16 cellular contexts compared by ENCODE assay signal in genomic region chr6:107248147-107248546, GRCh38.
"Had no signal": no experiment of that assay in that cellular context is flagged by ENCODE, and none has a peak within 500 bp of the region (broad histone marks: within the 10 kb centered on the region; RNA-seq: fewer than 3 reads in every experiment).

No MANE protein-coding gene starts in this region.

- H3K4me1 ChIP-seq: right atrium auricular region, suprapubic skin had no signal

- ATAC-seq: effector memory CD8-positive, alpha-beta T cell; mucosa of descending colon; naive thymus-derived CD8-positive, alpha-beta T cell; stimulated activated naive CD8-positive, alpha-beta T cell treated with anti-CD3 and anti-CD28 coated beads, Interleukin-15, Interleukin-2, amounts not matched to agents 100 U/mL and 50 U/mL, for 24 hours had no signal

- H3K9me3 ChIP-seq: esophagus squamous epithelium, mucosa of descending colon, right atrium auricular region, suprapubic skin, thyroid gland had no signal

- H3K4me2 ChIP-seq: smooth muscle cell had no signal

- DNase-seq: effector memory CD8-positive, alpha-beta T cell; esophagus squamous epithelium; mucosa of descending colon; naive thymus-derived CD8-positive, alpha-beta T cell; posterior cingulate gyrus; stimulated activated CD4-positive, alpha-beta T cell treated with anti-CD3 and anti-CD28 coated beads, Interleukin-2, amount 100 ng/mL, for 48 hours; stimulated activated naive CD8-positive, alpha-beta T cell treated with anti-CD3 and anti-CD28 coated beads, Interleukin-15, Interleukin-2, amounts not matched to agents 100 U/mL and 50 U/mL, for 24 hours; thyroid gland had no signal

- H3K36me3 ChIP-seq: right atrium auricular region, suprapubic skin, thyroid gland had no signal

- H3K27ac ChIP-seq: right atrium auricular region, thyroid gland had no signal

- H3K36me3 Mint-ChIP-seq: type B pancreatic cell had no signal

- H3K9me3 Mint-ChIP-seq: dendritic cell treated with granulocyte-macrophage colony-stimulating factor and Interleukin-4, amounts not matched to agents 40 ng/mL and 50 ng/mL, for 4 days; effector memory CD8-positive, alpha-beta T cell; naive thymus-derived CD8-positive, alpha-beta T cell; neural crest cell; type B pancreatic cell had no signal

- H3K4me3 ChIP-seq: esophagus squamous epithelium, mucosa of descending colon, right atrium auricular region, smooth muscle cell, suprapubic skin, thyroid gland had no signal

- H3K4me3 Mint-ChIP-seq: dendritic cell treated with granulocyte-macrophage colony-stimulating factor and Interleukin-4, amounts not matched to agents 40 ng/mL and 50 ng/mL, for 4 days; effector memory CD8-positive, alpha-beta T cell; naive thymus-derived CD8-positive, alpha-beta T cell; neural crest cell; type B pancreatic cell had no signal

- H3K27me3 Mint-ChIP-seq: dendritic cell treated with granulocyte-macrophage colony-stimulating factor and Interleukin-4, amounts not matched to agents 40 ng/mL and 50 ng/mL, for 4 days; effector memory CD8-positive, alpha-beta T cell; naive thymus-derived CD8-positive, alpha-beta T cell; type B pancreatic cell had no signal

- H3K27me3 ChIP-seq: esophagus squamous epithelium, right atrium auricular region, suprapubic skin, thyroid gland had no signal

- H3K27ac Mint-ChIP-seq: dendritic cell treated with granulocyte-macrophage colony-stimulating factor and Interleukin-4, amounts not matched to agents 40 ng/mL and 50 ng/mL, for 4 days; effector memory CD8-positive, alpha-beta T cell; naive thymus-derived CD8-positive, alpha-beta T cell; type B pancreatic cell had no signal

- FAIRE-seq: colon, urothelium cell line had no signal
